ENCODE assay signal across 12 cellular contexts in the genomic region with DNA sequence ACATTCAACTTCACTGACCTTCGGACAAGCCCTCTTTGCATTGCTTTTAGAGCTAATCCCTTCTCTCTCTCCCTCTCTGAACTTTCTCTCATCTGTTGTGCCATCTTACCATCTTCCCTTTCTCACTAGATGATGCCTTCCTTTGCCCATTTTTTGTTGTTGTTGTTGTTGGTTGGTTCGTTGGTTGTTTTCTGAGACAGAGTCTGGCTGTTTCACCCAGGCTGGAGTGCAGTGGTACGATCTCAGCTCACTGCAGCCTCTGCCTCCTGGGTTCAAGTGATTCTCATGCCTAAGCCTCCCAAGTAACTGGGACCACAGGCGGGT. TPM values are rescaled to one million over a fixed set of nuclear protein-coding genes. Genes with fewer than 3 reads are reported as not detected.
A peak's percentile ranks its signal among the peaks of the same experiment; 100 is the strongest.
DNase-seq lines count a peak whose midpoint lies in the region; ATAC-seq and TF ChIP-seq lines count a peak whose summit lies in the region.
"Had no signal": no experiment of that assay in that cellular context is flagged by ENCODE, and none has a peak within 500 bp of the region (broad histone marks: within the 10 kb centered on the region; RNA-seq: fewer than 3 reads in every experiment).

No MANE protein-coding gene starts in this region.

- TF ChIP-seq CTCF in nephron (IDR thresholded peaks at IDR 0.05; ENCODE audit: unreplicated experiment in 3 of 3) = no peak
- TF ChIP-seq CTCF in osteocyte (IDR thresholded peaks at IDR 0.05) = no peak

- DNase-seq in CD4-positive, alpha-beta memory T cell = no peak
- DNase-seq in activated T-helper 1 cell treated with anti-CD3 and anti-CD28 coated beads, Interleukin-12 subunit alpha, Interleukin-12 subunit beta, Interleukin-2, Interleukin-4 antibody, amounts not matched to agents 30 ng/mL and 10 ng/mL and 1 ng/mL, durations not matched to agents 14 hours and 24 hours and 36 hours (ENCODE audit: low spot score) = no peak
- DNase-seq in HT-29 (ENCODE audit: low spot score) = no peak
- no peak for DNase-seq in osteocyte (ENCODE audit: extremely low spot score, unreplicated experiment)
- DNase-seq in inferior parietal cortex (ENCODE audit: extremely low spot score) = no peak
- DNase-seq: activated naive CD4-positive, alpha-beta T cell; KBM-7; NCI-H446 had no signal

- no peaks in the 10 kb centered on the region for H3K27me3 ChIP-seq in CD4-positive, alpha-beta memory T cell (ENCODE audit: insufficient read depth, low read length)
- H3K27me3 ChIP-seq: cardiac muscle cell had no signal

- CTCF ChIA-PET in CD4-positive, alpha-beta memory T cell (lab: Charles Lee; ENCODE audit: partially characterized antibody) = interaction anchor here (1.1 kb wide), 1 partner anchor 19 kb away, joined by 5 read pairs; a partner anchor contains a TSS

- no peak overlapping the region for H3K4me3 ChIP-seq in CD4-positive, alpha-beta memory T cell (ENCODE audit: low read length in 2 of 2)
- H3K4me3 ChIP-seq: cardiac muscle cell had no signal

- no peak overlapping the region for H3K27ac ChIP-seq in CD4-positive, alpha-beta memory T cell (ENCODE audit: low read depth, low read length)
- H3K27ac ChIP-seq: cardiac muscle cell had no signal

- peaks cover 1 to 8% of the 10 kb centered on the region in 2 donors for H3K36me3 Mint-ChIP-seq in CD4-positive, alpha-beta memory T cell
- H3K36me3 Mint-ChIP-seq in activated T-helper 1 cell treated with anti-CD3 and anti-CD28 coated beads, Interleukin-12 subunit alpha, Interleukin-12 subunit beta, Interleukin-2, Interleukin-4 antibody, amounts not matched to agents 30 ng/mL and 10 ng/mL and 1 ng/mL, durations not matched to agents 14 hours and 24 hours and 36 hours (ENCODE audit: low read depth) = peaks cover 25% of the 10 kb centered on the region
- H3K36me3 Mint-ChIP-seq in nephron (ENCODE audit: low read depth) (no peaks in the 10 kb centered on the region), osteocyte (ENCODE audit: unreplicated experiment) (no peaks in the 10 kb centered on the region)

- peaks cover 47 to 66% (median 55%) of the 10 kb centered on the region in 4 donors for H3K4me1 Mint-ChIP-seq in CD4-positive, alpha-beta memory T cell
- H3K4me1 Mint-ChIP-seq in activated T-helper 1 cell treated with anti-CD3 and anti-CD28 coated beads, Interleukin-12 subunit alpha, Interleukin-12 subunit beta, Interleukin-2, Interleukin-4 antibody, amounts not matched to agents 30 ng/mL and 10 ng/mL and 1 ng/mL, durations not matched to agents 14 hours and 24 hours and 36 hours (ENCODE audit: low read depth) = peaks cover 69% of the 10 kb centered on the region
- H3K4me1 Mint-ChIP-seq in nephron (peaks cover 10% of the 10 kb centered on the region), osteocyte (ENCODE audit: unreplicated experiment) (no peaks in the 10 kb centered on the region)

- ATAC-seq in GM18498 (IDR thresholded peaks at IDR 0.05; ENCODE audit: unreplicated experiment) = peak; percentile 1
- no peak for ATAC-seq in HG03439 (IDR thresholded peaks at IDR 0.05; ENCODE audit: unreplicated experiment)

- POLR2A ChIA-PET in CD4-positive, alpha-beta memory T cell (lab: Charles Lee; ENCODE audit: partially characterized antibody) = interaction anchor here (0.9 to 5.2 kb wide), 6 partner anchors 9 to 21 kb away, joined by 3 to 28 read pairs (median 6); a partner anchor contains a TSS

- no peaks in the 10 kb centered on the region for H3K9me3 ChIP-seq in CD4-positive, alpha-beta memory T cell (ENCODE audit: control insufficient read depth in 1 of 2, low read length in 2 of 2)

- H3K27ac Mint-ChIP-seq in CD4-positive, alpha-beta memory T cell = peak overlapping the region in 6 of 7 donors; percentile 48 to 91 (median 80)
- peak overlapping the region; percentile 70 for H3K27ac Mint-ChIP-seq in activated T-helper 1 cell treated with anti-CD3 and anti-CD28 coated beads, Interleukin-12 subunit alpha, Interleukin-12 subunit beta, Interleukin-2, Interleukin-4 antibody, amounts not matched to agents 30 ng/mL and 10 ng/mL and 1 ng/mL, durations not matched to agents 14 hours and 24 hours and 36 hours
- H3K27ac Mint-ChIP-seq in nephron (peak overlapping the region in 2 of 3 experiments; percentile 13 to 76), osteocyte (ENCODE audit: unreplicated experiment) (no peak overlapping the region)

- H3K4me1 ChIP-seq in CD4-positive, alpha-beta memory T cell (ENCODE audit: insufficient read depth, low read length) = peaks cover 66% of the 10 kb centered on the region

- H3K36me3 ChIP-seq in CD4-positive, alpha-beta memory T cell (ENCODE audit: insufficient read depth, low read length) = no peaks in the 10 kb centered on the region
- H3K36me3 ChIP-seq: cardiac muscle cell had no signal

- H3K27me3 Mint-ChIP-seq in CD4-positive, alpha-beta memory T cell = no peaks in the 10 kb centered on the region
- no peaks in the 10 kb centered on the region for H3K27me3 Mint-ChIP-seq in activated T-helper 1 cell treated with anti-CD3 and anti-CD28 coated beads, Interleukin-12 subunit alpha, Interleukin-12 subunit beta, Interleukin-2, Interleukin-4 antibody, amounts not matched to agents 30 ng/mL and 10 ng/mL and 1 ng/mL, durations not matched to agents 14 hours and 24 hours and 36 hours (ENCODE audit: insufficient read depth)
- H3K27me3 Mint-ChIP-seq in nephron (ENCODE audit: low read depth) (no peaks in the 10 kb centered on the region), osteocyte (ENCODE audit: unreplicated experiment) (no peaks in the 10 kb centered on the region)

- intact Hi-C loops in CD4-positive, alpha-beta memory T cell (cut with micrococcal nuclease) = no loop called here
- intact Hi-C loops in activated T-helper 1 cell treated with anti-CD3 and anti-CD28 coated beads, Interleukin-12 subunit alpha, Interleukin-12 subunit beta, Interleukin-2, Interleukin-4 antibody, amounts not matched to agents 30 ng/mL and 10 ng/mL and 1 ng/mL, durations not matched to agents 14 hours and 24 hours and 36 hours (cut with micrococcal nuclease) = no loop called here

- H3K9me3 Mint-ChIP-seq in CD4-positive, alpha-beta memory T cell = no peaks in the 10 kb centered on the region
- peaks cover 5% of the 10 kb centered on the region for H3K9me3 Mint-ChIP-seq in activated T-helper 1 cell treated with anti-CD3 and anti-CD28 coated beads, Interleukin-12 subunit alpha, Interleukin-12 subunit beta, Interleukin-2, Interleukin-4 antibody, amounts not matched to agents 30 ng/mL and 10 ng/mL and 1 ng/mL, durations not matched to agents 14 hours and 24 hours and 36 hours
- H3K9me3 Mint-ChIP-seq in nephron (no peaks in the 10 kb centered on the region), osteocyte (ENCODE audit: unreplicated experiment) (no peaks in the 10 kb centered on the region)

- H3K4me3 Mint-ChIP-seq in CD4-positive, alpha-beta memory T cell = peak overlapping the region in 3 of 8 donors; percentile 41 to 55 (median 49)
- no peak overlapping the region for H3K4me3 Mint-ChIP-seq in activated T-helper 1 cell treated with anti-CD3 and anti-CD28 coated beads, Interleukin-12 subunit alpha, Interleukin-12 subunit beta, Interleukin-2, Interleukin-4 antibody, amounts not matched to agents 30 ng/mL and 10 ng/mL and 1 ng/mL, durations not matched to agents 14 hours and 24 hours and 36 hours
- H3K4me3 Mint-ChIP-seq in nephron (no peak overlapping the region), osteocyte (ENCODE audit: unreplicated experiment) (no peak overlapping the region)

RNA-seq across cellular contexts. Expression of a gene that starts 18.8 kb away (rescaled TPM):
- total RNA-seq in CD4-positive, alpha-beta memory T cell = 10 to 100 TPM; 31.4 to 31.7 TPM
- polyA plus RNA-seq in CD4-positive, alpha-beta memory T cell = 10 to 100 TPM in 1 of 2 donors, 1 to 10 TPM in 1; 7.3 to 26.3 TPM
- 12.2 and 13.4 TPM in 2 replicates for total RNA-seq in activated T-helper 1 cell treated with anti-CD3 and anti-CD28 coated beads, Interleukin-12 subunit alpha, Interleukin-12 subunit beta, Interleukin-2, Interleukin-4 antibody, amounts not matched to agents 30 ng/mL and 10 ng/mL and 1 ng/mL, durations not matched to agents 14 hours and 24 hours and 36 hours
- total RNA-seq in HT-29 (2014; rRNA removed; shearing (Covaris generic)) = 10.9 and 11.8 TPM in 2 replicates
- 1.3 and 1.6 TPM in 2 replicates for total RNA-seq in osteocyte

RNA-seq across cellular contexts. Expression of a gene that starts 49.0 kb away (rescaled TPM):
- total RNA-seq in CD4-positive, alpha-beta memory T cell = 1 to 10 TPM; 4.4 to 5.8 TPM
- 1 to 10 TPM; 4.5 to 7.2 TPM for polyA plus RNA-seq in CD4-positive, alpha-beta memory T cell
- total RNA-seq in activated T-helper 1 cell treated with anti-CD3 and anti-CD28 coated beads, Interleukin-12 subunit alpha, Interleukin-12 subunit beta, Interleukin-2, Interleukin-4 antibody, amounts not matched to agents 30 ng/mL and 10 ng/mL and 1 ng/mL, durations not matched to agents 14 hours and 24 hours and 36 hours = 3.7 and 4.2 TPM in 2 replicates
- total RNA-seq in HT-29 (2014; rRNA removed; shearing (Covaris generic)) = 16.5 and 19.5 TPM in 2 replicates
- total RNA-seq in osteocyte = 5.2 and 6.3 TPM in 2 replicates
